Comparison of ENCODE assay signal across 2 cellular contexts in the genomic region with DNA sequence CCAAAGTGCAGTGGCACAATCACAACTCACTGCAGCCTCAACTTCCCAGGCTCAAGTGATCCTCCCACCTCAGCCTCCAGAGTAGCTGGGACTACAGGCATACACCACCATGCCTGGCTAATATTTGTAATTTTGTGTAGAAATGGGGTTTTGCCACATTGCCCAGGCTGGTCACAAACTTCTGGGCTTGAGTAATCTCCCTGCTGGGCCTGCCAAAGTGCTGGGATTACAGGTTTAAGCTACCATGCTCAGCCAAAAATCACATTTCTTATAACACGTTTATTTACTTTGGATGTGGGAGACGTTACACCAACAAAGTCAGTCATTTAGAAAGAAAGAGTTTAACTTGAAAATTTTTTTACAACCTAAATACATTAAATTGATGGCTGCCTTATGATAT.
TF ChIP-seq lines count a peak whose summit lies in the region.

No MANE protein-coding gene starts in this region.

TF ChIP-seq in liver, 16 proteins besides CTCF, POLR2A, EP300 and RAD21:
- TF ChIP-seq, protein P1, sequence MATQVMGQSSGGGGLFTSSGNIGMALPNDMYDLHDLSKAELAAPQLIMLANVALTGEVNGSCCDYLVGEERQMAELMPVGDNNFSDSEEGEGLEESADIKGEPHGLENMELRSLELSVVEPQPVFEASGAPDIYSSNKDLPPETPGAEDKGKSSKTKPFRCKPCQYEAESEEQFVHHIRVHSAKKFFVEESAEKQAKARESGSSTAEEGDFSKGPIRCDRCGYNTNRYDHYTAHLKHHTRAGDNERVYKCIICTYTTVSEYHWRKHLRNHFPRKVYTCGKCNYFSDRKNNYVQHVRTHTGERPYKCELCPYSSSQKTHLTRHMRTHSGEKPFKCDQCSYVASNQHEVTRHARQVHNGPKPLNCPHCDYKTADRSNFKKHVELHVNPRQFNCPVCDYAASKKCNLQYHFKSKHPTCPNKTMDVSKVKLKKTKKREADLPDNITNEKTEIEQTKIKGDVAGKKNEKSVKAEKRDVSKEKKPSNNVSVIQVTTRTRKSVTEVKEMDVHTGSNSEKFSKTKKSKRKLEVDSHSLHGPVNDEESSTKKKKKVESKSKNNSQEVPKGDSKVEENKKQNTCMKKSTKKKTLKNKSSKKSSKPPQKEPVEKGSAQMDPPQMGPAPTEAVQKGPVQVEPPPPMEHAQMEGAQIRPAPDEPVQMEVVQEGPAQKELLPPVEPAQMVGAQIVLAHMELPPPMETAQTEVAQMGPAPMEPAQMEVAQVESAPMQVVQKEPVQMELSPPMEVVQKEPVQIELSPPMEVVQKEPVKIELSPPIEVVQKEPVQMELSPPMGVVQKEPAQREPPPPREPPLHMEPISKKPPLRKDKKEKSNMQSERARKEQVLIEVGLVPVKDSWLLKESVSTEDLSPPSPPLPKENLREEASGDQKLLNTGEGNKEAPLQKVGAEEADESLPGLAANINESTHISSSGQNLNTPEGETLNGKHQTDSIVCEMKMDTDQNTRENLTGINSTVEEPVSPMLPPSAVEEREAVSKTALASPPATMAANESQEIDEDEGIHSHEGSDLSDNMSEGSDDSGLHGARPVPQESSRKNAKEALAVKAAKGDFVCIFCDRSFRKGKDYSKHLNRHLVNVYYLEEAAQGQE (IDR thresholded peaks at IDR 0.05), result no peak
- TF ChIP-seq, protein P2, sequence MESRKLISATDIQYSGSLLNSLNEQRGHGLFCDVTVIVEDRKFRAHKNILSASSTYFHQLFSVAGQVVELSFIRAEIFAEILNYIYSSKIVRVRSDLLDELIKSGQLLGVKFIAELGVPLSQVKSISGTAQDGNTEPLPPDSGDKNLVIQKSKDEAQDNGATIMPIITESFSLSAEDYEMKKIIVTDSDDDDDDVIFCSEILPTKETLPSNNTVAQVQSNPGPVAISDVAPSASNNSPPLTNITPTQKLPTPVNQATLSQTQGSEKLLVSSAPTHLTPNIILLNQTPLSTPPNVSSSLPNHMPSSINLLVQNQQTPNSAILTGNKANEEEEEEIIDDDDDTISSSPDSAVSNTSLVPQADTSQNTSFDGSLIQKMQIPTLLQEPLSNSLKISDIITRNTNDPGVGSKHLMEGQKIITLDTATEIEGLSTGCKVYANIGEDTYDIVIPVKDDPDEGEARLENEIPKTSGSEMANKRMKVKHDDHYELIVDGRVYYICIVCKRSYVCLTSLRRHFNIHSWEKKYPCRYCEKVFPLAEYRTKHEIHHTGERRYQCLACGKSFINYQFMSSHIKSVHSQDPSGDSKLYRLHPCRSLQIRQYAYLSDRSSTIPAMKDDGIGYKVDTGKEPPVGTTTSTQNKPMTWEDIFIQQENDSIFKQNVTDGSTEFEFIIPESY (IDR thresholded peaks at IDR 0.05), result no peak
- no peak for TF ChIP-seq FOXA2 (IDR thresholded peaks at IDR 0.05)
- TF ChIP-seq, protein P3, sequence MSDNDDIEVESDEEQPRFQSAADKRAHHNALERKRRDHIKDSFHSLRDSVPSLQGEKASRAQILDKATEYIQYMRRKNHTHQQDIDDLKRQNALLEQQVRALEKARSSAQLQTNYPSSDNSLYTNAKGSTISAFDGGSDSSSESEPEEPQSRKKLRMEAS (IDR thresholded peaks at IDR 0.05), result no peak
- TF ChIP-seq RXRA (IDR thresholded peaks at IDR 0.05), result no peak
- TF ChIP-seq EGR1 (IDR thresholded peaks at IDR 0.05; ENCODE audit: low read depth in 2 of 2), result no peak
- TF ChIP-seq GABPA (IDR thresholded peaks at IDR 0.05 in 1 of 2, conservative IDR thresholded peaks at IDR 0.05 in 1 of 2), result no peak
- TF ChIP-seq HNF4G (IDR thresholded peaks at IDR 0.05), result no peak
- TF ChIP-seq, protein P4, sequence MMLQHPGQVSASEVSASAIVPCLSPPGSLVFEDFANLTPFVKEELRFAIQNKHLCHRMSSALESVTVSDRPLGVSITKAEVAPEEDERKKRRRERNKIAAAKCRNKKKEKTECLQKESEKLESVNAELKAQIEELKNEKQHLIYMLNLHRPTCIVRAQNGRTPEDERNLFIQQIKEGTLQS (IDR thresholded peaks at IDR 0.05), result no peak
- TF ChIP-seq FOXA1 (IDR thresholded peaks at IDR 0.05), result no peak
- TF ChIP-seq YY1 (IDR thresholded peaks at IDR 0.05), result peak; percentile 18
- no peak for TF ChIP-seq JUND (IDR thresholded peaks at IDR 0.05)
- TF ChIP-seq HNF4A (conservative IDR thresholded peaks at IDR 0.05), result peak in 1 of 2 donors; percentile 38
- no peak for TF ChIP-seq NR2F2 (IDR thresholded peaks at IDR 0.05)
- TF ChIP-seq TAF1 (conservative IDR thresholded peaks at IDR 0.05), result no peak
- no peak for TF ChIP-seq SP1 (IDR thresholded peaks at IDR 0.05)

TF ChIP-seq in HepG2, 621 proteins besides CTCF, POLR2A, EP300 and RAD21 (continued from another document):
- TF ChIP-seq, protein P5, sequence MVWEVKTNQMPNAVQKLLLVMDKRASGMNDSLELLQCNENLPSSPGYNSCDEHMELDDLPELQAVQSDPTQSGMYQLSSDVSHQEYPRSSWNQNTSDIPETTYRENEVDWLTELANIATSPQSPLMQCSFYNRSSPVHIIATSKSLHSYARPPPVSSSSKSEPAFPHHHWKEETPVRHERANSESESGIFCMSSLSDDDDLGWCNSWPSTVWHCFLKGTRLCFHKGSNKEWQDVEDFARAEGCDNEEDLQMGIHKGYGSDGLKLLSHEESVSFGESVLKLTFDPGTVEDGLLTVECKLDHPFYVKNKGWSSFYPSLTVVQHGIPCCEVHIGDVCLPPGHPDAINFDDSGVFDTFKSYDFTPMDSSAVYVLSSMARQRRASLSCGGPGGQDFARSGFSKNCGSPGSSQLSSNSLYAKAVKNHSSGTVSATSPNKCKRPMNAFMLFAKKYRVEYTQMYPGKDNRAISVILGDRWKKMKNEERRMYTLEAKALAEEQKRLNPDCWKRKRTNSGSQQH (CRISPR knock-in tag; IDR thresholded peaks at IDR 0.05; ENCODE audit: low read depth), result no peak
- TF ChIP-seq FOSL2 (CRISPR knock-in tag; IDR thresholded peaks at IDR 0.05) (no peak), SRSF1 (optimal IDR thresholded peaks at IDR 0.05; ENCODE audit: low read depth, low read length) (no peak), ATF7 (IDR thresholded peaks at IDR 0.05) (no peak), ATF7 (CRISPR knock-in tag; IDR thresholded peaks at IDR 0.05) (no peak), SOX6 (IDR thresholded peaks at IDR 0.05) (no peak), SOX6 (CRISPR knock-in tag; IDR thresholded peaks at IDR 0.05) (no peak), SMARCC2 (IDR thresholded peaks at IDR 0.05) (no peak)
